Comparison of ENCODE assay signal across 25 cellular contexts in genomic region chr3:22671848-22672247, GRCh38.
"Had no signal": no experiment of that assay in that cellular context is flagged by ENCODE, and none has a peak within 500 bp of the region (broad histone marks: within the 10 kb centered on the region; RNA-seq: fewer than 3 reads in every experiment).

No MANE protein-coding gene starts in this region.

- H3K4me1 ChIP-seq: adrenal gland, Peyer's patch, SJCRH30 had no signal

- H3K4me3 ChIP-seq: adrenal gland, Peyer's patch, SJCRH30 had no signal

- DNase-seq: activated B cell treated with CpG ODN at 0.5 μM for 24 hours; activated CD4-positive, alpha-beta memory T cell treated with anti-CD3 and anti-CD28 coated beads for 36 hours; activated CD4-positive, alpha-beta T cell treated with anti-CD3 and anti-CD28 coated beads for 1 hour; activated CD4-positive, alpha-beta T cell treated with anti-CD3 and anti-CD28 coated beads, Interleukin-2, amount 10 ng/mL, durations not matched to agents 24 days and 14 days; activated CD8-positive, alpha-beta memory T cell treated with anti-CD3 and anti-CD28 coated beads for 24 hours; activated gamma-delta T cell; activated naive CD4-positive, alpha-beta T cell treated with anti-CD3 and anti-CD28 coated beads, Interleukin-2, amount 10 ng/mL, durations not matched to agents 7 days and 5 days; activated naive CD8-positive, alpha-beta T cell treated with anti-CD3 and anti-CD28 coated beads for 36 hours; activated T-cell treated with anti-CD3 and anti-CD28 coated beads, Interleukin-2, amount 50 U/mL, for 4 hours; adrenal gland; anterior cingulate cortex; caudate nucleus; cortex of kidney; KG1; NCI-H1105 treated with DMSO at 0.1 percent for 48 hours; NCI-H1436 treated with DMSO at 0.1 percent for 48 hours; NCI-H187; NCI-H2081; NCI-H446; Peyer's patch; Right ventricle myocardium superior; SJCRH30; T-helper 17 cell; T1000 had no signal

- H3K4me1 Mint-ChIP-seq: activated B cell treated with CpG ODN at 0.5 μM for 24 hours; activated CD4-positive, alpha-beta T cell treated with anti-CD3 and anti-CD28 coated beads, Interleukin-2, amount 10 ng/mL, durations not matched to agents 24 days and 14 days; activated naive CD4-positive, alpha-beta T cell treated with anti-CD3 and anti-CD28 coated beads, Interleukin-2, amount 10 ng/mL, durations not matched to agents 7 days and 5 days; activated naive CD8-positive, alpha-beta T cell treated with anti-CD3 and anti-CD28 coated beads for 36 hours; T-helper 17 cell had no signal

- H3K27ac ChIP-seq: adrenal gland, Peyer's patch, RWPE1, SJCRH30 had no signal

- H3K36me3 Mint-ChIP-seq: activated CD4-positive, alpha-beta memory T cell treated with anti-CD3 and anti-CD28 coated beads for 36 hours; activated naive CD4-positive, alpha-beta T cell treated with anti-CD3 and anti-CD28 coated beads, Interleukin-2, amount 10 ng/mL, durations not matched to agents 7 days and 5 days; activated naive CD8-positive, alpha-beta T cell treated with anti-CD3 and anti-CD28 coated beads for 36 hours had no signal

- H3K36me3 ChIP-seq: adrenal gland, Peyer's patch, SJCRH30 had no signal

- H3K9me3 Mint-ChIP-seq: activated CD4-positive, alpha-beta T cell treated with anti-CD3 and anti-CD28 coated beads, Interleukin-2, amount 10 ng/mL, durations not matched to agents 24 days and 14 days had no signal

- ATAC-seq: activated T-cell treated with anti-CD3 and anti-CD28 coated beads, Interleukin-2, amount 50 U/mL, for 4 hours; T-helper 17 cell had no signal

- H3K27ac Mint-ChIP-seq: activated B cell treated with CpG ODN at 0.5 μM for 24 hours; activated CD4-positive, alpha-beta memory T cell treated with anti-CD3 and anti-CD28 coated beads for 36 hours; activated CD4-positive, alpha-beta T cell treated with anti-CD3 and anti-CD28 coated beads, Interleukin-2, amount 10 ng/mL, durations not matched to agents 24 days and 14 days; activated naive CD4-positive, alpha-beta T cell treated with anti-CD3 and anti-CD28 coated beads, Interleukin-2, amount 10 ng/mL, durations not matched to agents 7 days and 5 days; activated naive CD8-positive, alpha-beta T cell treated with anti-CD3 and anti-CD28 coated beads for 36 hours; T-helper 17 cell had no signal

- H3K4me3 Mint-ChIP-seq: activated B cell treated with CpG ODN at 0.5 μM for 24 hours; activated CD4-positive, alpha-beta memory T cell treated with anti-CD3 and anti-CD28 coated beads for 36 hours; activated CD4-positive, alpha-beta T cell treated with anti-CD3 and anti-CD28 coated beads, Interleukin-2, amount 10 ng/mL, durations not matched to agents 24 days and 14 days; activated naive CD4-positive, alpha-beta T cell treated with anti-CD3 and anti-CD28 coated beads, Interleukin-2, amount 10 ng/mL, durations not matched to agents 7 days and 5 days; activated naive CD8-positive, alpha-beta T cell treated with anti-CD3 and anti-CD28 coated beads for 36 hours; activated T-cell treated with anti-CD3 and anti-CD28 coated beads, Interleukin-2, amount 50 U/mL, for 4 hours; T-helper 17 cell had no signal

- H3K9me3 ChIP-seq: adrenal gland, Peyer's patch, SJCRH30 had no signal

- H3K27me3 Mint-ChIP-seq: activated B cell treated with CpG ODN at 0.5 μM for 24 hours; activated CD4-positive, alpha-beta memory T cell treated with anti-CD3 and anti-CD28 coated beads for 36 hours; activated CD4-positive, alpha-beta T cell treated with anti-CD3 and anti-CD28 coated beads, Interleukin-2, amount 10 ng/mL, durations not matched to agents 24 days and 14 days; activated naive CD4-positive, alpha-beta T cell treated with anti-CD3 and anti-CD28 coated beads, Interleukin-2, amount 10 ng/mL, durations not matched to agents 7 days and 5 days; activated naive CD8-positive, alpha-beta T cell treated with anti-CD3 and anti-CD28 coated beads for 36 hours; T-helper 17 cell had no signal

- H3K27me3 ChIP-seq: adrenal gland, Peyer's patch, SJCRH30 had no signal
